In the genomic region with DNA sequence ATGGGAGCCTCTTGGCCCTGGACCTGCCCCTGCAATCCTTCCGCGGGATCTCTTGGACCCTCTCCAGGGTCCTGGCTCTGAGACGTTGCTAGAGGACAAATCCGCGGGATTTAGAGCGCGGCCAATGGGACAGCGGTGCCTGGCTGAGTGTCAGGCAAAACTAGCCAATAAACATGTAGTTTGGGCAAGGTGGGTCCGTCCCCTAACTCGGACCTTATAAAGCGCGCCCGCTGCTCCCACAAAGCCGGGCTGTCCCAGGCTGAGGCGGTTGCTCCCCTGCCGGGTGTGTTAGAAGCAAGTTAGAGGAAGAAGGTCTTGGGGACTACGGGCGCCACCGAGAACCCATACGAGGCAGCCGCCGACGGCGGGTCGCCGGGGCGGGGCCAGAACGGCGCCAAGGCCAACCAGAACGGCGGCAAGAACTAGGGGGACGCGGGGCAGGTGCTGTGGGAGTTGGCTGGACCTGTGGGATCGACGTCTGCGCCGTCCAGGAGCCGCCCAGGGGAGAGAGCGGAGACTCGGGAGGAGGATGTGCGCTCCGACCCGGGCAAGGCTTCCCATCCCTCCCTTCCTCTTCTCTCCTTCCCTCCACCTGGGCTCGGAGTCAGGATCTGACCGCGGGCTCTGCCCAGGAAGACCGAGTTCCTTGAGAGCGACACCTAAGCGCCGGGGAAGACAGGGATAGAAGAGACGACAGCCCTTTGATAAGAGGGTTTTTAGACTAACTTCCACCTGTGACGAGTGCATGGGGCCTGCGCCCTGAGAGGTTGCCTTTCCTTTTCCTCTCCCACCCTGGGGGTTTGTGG, we compare ENCODE assay signal across 7 cellular contexts. TPM values are rescaled to one million over a fixed set of nuclear protein-coding genes. Genes with fewer than 3 reads are reported as not detected.
A peak's percentile ranks its signal among the peaks of the same experiment; 100 is the strongest.
DNase-seq lines count a peak whose midpoint lies in the region; ATAC-seq and TF ChIP-seq lines count a peak whose summit lies in the region.

No MANE protein-coding gene starts in this region.

- CTCF ChIA-PET in T-cell (lab: Charles Lee) = interaction anchor here in 1 of 2 donors (1.2 to 1.4 kb wide), 2 partner anchors 13 to 265 kb away, joined by 3 to 5 read pairs; no protein-coding TSS in a partner anchor

- H3K4me3 Mint-ChIP-seq in T-cell = no peak overlapping the region

- DNase-seq in NCI-H1436 (lab: John Stamatoyannopoulos, UW) (peak; percentile 96), T-cell (peak in 30 of 34 experiments; percentile 2 to 42 (median 19)), astrocyte of the cerebellum (ENCODE audit: low read depth) (peak; percentile 90), hepatic stellate cell (ENCODE audit: low spot score) (peak; percentile 99), pulmonary artery endothelial cell (ENCODE audit: low read depth, low spot score) (peak; percentile 82)

- no peaks in the 10 kb centered on the region for H3K36me3 Mint-ChIP-seq in T-cell

- no peaks in the 10 kb centered on the region for H3K9me3 Mint-ChIP-seq in T-cell

- peaks cover 0 to 1% (median 0%) of the 10 kb centered on the region in 3 donors for H3K4me1 Mint-ChIP-seq in T-cell

- TF ChIP-seq CTCF in astrocyte of the cerebellum (IDR thresholded peaks at IDR 0.05; ENCODE audit: low read depth, low read length, missing control alignments) = no peak

- peak overlapping the region; percentile 59 for H3K4me3 ChIP-seq in astrocyte of the cerebellum (ENCODE audit: low read depth, low read length)

- ATAC-seq in GM18502 (IDR thresholded peaks at IDR 0.05; ENCODE audit: poor library complexity, unreplicated experiment) (peak; percentile 93), HG02870 (IDR thresholded peaks at IDR 0.05; ENCODE audit: unreplicated experiment) (peak; percentile 86), T-cell (replicated peaks in 1 of 4) (peak; percentile 74 to 88 (median 78))

- POLR2A ChIA-PET in T-cell (lab: Charles Lee) = no interaction called here

- H3K27ac Mint-ChIP-seq in T-cell = no peak overlapping the region

- in situ Hi-C loops in astrocyte of the cerebellum (cut with HindIII; ENCODE audit: low sequenced_read_pairs) = loop anchor here (25.0 kb wide), 2 partner anchors 252 to 402 kb away; partner anchors contain the start of gene EFHC1

- H3K27me3 Mint-ChIP-seq in T-cell = no peaks in the 10 kb centered on the region

RNA-seq across cellular contexts. Expression of gene TMEM14A, which starts 6.5 kb away (rescaled TPM):
- total RNA-seq in T-cell (10 to 100 TPM in 2 of 5 donors, 1 to 10 TPM in 3; 4.1 to 11.6 (median 9.2) TPM), pulmonary artery endothelial cell (25.2 and 29.8 TPM in 2 replicates)

Comparison
In these comparisons a context has a peak if more than half of its experiments do, and no peak if none do; other contexts are left out.
1. Peak in every context shown above with its lines: DNase-seq, ATAC-seq and H3K4me3 ChIP-seq.
2. DNase-seq: peak in every context shown above with its lines; median percentile 99 in hepatic stellate cell; 96 in NCI-H1436; 90 in astrocyte of the cerebellum; 82 in pulmonary artery endothelial cell; 19 in T-cell.